In genomic region chr14:52553671-52554575, GRCh38 we compare ENCODE assay signal across 8 cellular contexts. TPM values are rescaled to one million over a fixed set of nuclear protein-coding genes. Genes with fewer than 3 reads are reported as not detected.
DNase-seq lines count a peak whose midpoint lies in the region; ATAC-seq and TF ChIP-seq lines count a peak whose summit lies in the region.

No MANE protein-coding gene starts in this region.

- no peaks in the 10 kb centered on the region for H3K9me3 ChIP-seq in MG63

- H3K27me3 ChIP-seq in MG63 (no peaks in the 10 kb centered on the region), foreskin keratinocyte (peaks cover 18% of the 10 kb centered on the region)

- peak; percentile 90 for DNase-seq in DMS53 (lab: John Stamatoyannopoulos, UW)
- DNase-seq in MG63: peak; percentile 81
- DNase-seq in SHP77 (lab: John Stamatoyannopoulos, UW): peak; percentile 73 to 85
- DNase-seq in activated naive CD4-positive, alpha-beta T cell treated with Interleukin-2 at 50 U/mL for 16 hours: peak; percentile 79
- peak; percentile 61 to 75 for DNase-seq in foreskin keratinocyte
- peak; percentile 61 for DNase-seq in nephron progenitor cell
- peak; percentile 68 to 83 (median 82) for DNase-seq in stimulated activated naive CD4-positive, alpha-beta T cell (lab: John Stamatoyannopoulos, UW)
- DNase-seq in NK-92 treated with Interleukin-12 subunit alpha and Interleukin-12 subunit beta, amount 100 ng/mL, for 24 hours (lab: John Stamatoyannopoulos, UW): no peak

- H3K4me1 Mint-ChIP-seq in nephron progenitor cell: peaks cover 33% of the 10 kb centered on the region

- H3K27me3 Mint-ChIP-seq in nephron progenitor cell (ENCODE audit: low read depth, poor library complexity): no peaks in the 10 kb centered on the region

- no peak overlapping the region for H3K27ac ChIP-seq in foreskin keratinocyte

- H3K27ac Mint-ChIP-seq in nephron progenitor cell: peak overlapping the region; percentile 85

- peak; percentile 23 for ATAC-seq in foreskin keratinocyte

- H3K4me1 ChIP-seq in foreskin keratinocyte: peaks cover 3% of the 10 kb centered on the region

- no peaks in the 10 kb centered on the region for H3K36me3 ChIP-seq in MG63

- H3K9me3 Mint-ChIP-seq in nephron progenitor cell: peaks cover 12% of the 10 kb centered on the region

- H3K4me3 ChIP-seq in MG63: peak overlapping the region; percentile 70

- H3K4me3 Mint-ChIP-seq in nephron progenitor cell: peak overlapping the region; percentile 95

- peaks cover 16% of the 10 kb centered on the region for H3K36me3 Mint-ChIP-seq in nephron progenitor cell (ENCODE audit: low read depth)

- TF ChIP-seq CTCF in foreskin keratinocyte (conservative IDR thresholded peaks at IDR 0.05) (no peak), nephron progenitor cell (IDR thresholded peaks at IDR 0.05) (no peak)

RNA-seq across cellular contexts. Expression of gene GPR137C, which starts 1.3 kb away (rescaled TPM):
- 0.81 and 1.1 TPM in 2 replicates for total RNA-seq in MG63 (2014; rRNA removed; shearing (Covaris generic); ENCODE audit: low replicate concordance)
- total RNA-seq in foreskin keratinocyte: 0.17 and 0.21 TPM in 2 replicates
- polyA plus RNA-seq in foreskin keratinocyte: 0.06 and 0.10 TPM in 2 replicates

RNA-seq across cellular contexts. Expression of gene TXNDC16, which starts 1.6 kb away (rescaled TPM):
- 0.37 and 1.9 TPM in 2 replicates for total RNA-seq in MG63 (2014; rRNA removed; shearing (Covaris generic); ENCODE audit: low replicate concordance)
- total RNA-seq in foreskin keratinocyte: 2.7 and 3.2 TPM in 2 replicates
- 0.63 and 0.94 TPM in 2 replicates for polyA plus RNA-seq in foreskin keratinocyte
